In genomic region chr6:134521116-134521501, GRCh38 we compare ENCODE assay signal across 18 cellular contexts.
A peak's percentile ranks its signal among the peaks of the same experiment; 100 is the strongest.
DNase-seq lines count a peak whose midpoint lies in the region; ATAC-seq and TF ChIP-seq lines count a peak whose summit lies in the region.
"Had no signal": no experiment of that assay in that cellular context is flagged by ENCODE, and none has a peak within 500 bp of the region (broad histone marks: within the 10 kb centered on the region; RNA-seq: fewer than 3 reads in every experiment).

No MANE protein-coding gene starts in this region.

- POLR2A ChIA-PET in activated CD4-positive, alpha-beta T cell treated with anti-CD3 and anti-CD28 coated beads for 36 hours (lab: Charles Lee): no interaction called here

- H3K4me3 ChIP-seq in dorsolateral prefrontal cortex (peak overlapping the region in 2 of 59 donors; percentile 1 to 30), skin epidermis (no peak overlapping the region)
- H3K4me3 ChIP-seq: cardiac muscle cell had no signal

- H3K27ac ChIP-seq in dorsolateral prefrontal cortex (peak overlapping the region in 32 of 59 donors; percentile 0 to 72 (median 38)), skin epidermis (peak overlapping the region in 13 of 21 experiments; percentile 41 to 77 (median 54))
- H3K27ac ChIP-seq: cardiac muscle cell had no signal

- H3K36me3 Mint-ChIP-seq in activated CD4-positive, alpha-beta T cell treated with anti-CD3 and anti-CD28 coated beads for 36 hours (ENCODE audit: low read depth): no peaks in the 10 kb centered on the region
- peaks cover 3% of the 10 kb centered on the region for H3K36me3 Mint-ChIP-seq in type B pancreatic cell

- no peaks in the 10 kb centered on the region for H3K9me3 Mint-ChIP-seq in activated CD4-positive, alpha-beta T cell treated with anti-CD3 and anti-CD28 coated beads for 36 hours (ENCODE audit: low read depth)
- H3K9me3 Mint-ChIP-seq in type B pancreatic cell: peaks cover 4% of the 10 kb centered on the region

- no peaks in the 10 kb centered on the region for H3K27me3 ChIP-seq in dorsolateral prefrontal cortex
- H3K27me3 ChIP-seq: cardiac muscle cell had no signal

- no peak overlapping the region for H3K4me3 Mint-ChIP-seq in activated CD4-positive, alpha-beta T cell treated with anti-CD3 and anti-CD28 coated beads for 36 hours
- no peak overlapping the region for H3K4me3 Mint-ChIP-seq in type B pancreatic cell

- H3K27me3 Mint-ChIP-seq in activated CD4-positive, alpha-beta T cell treated with anti-CD3 and anti-CD28 coated beads for 36 hours: no peaks in the 10 kb centered on the region
- peaks cover 13% of the 10 kb centered on the region for H3K27me3 Mint-ChIP-seq in type B pancreatic cell

- intact Hi-C loops in activated CD4-positive, alpha-beta T cell treated with anti-CD3 and anti-CD28 coated beads for 36 hours (cut with DNase I, micrococcal nuclease): loop anchor here in 1 of 2 experiments (10.0 kb wide), 1 partner anchor 114 kb away; no protein-coding TSS in a partner anchor
- intact Hi-C loops in dorsolateral prefrontal cortex (cut with DNase I): no loop called here

- CTCF ChIA-PET in activated CD4-positive, alpha-beta T cell treated with anti-CD3 and anti-CD28 coated beads for 36 hours (lab: Charles Lee): interaction anchor here (0.9 kb wide), 1 partner anchor 18 kb away, joined by 3 read pairs; no protein-coding TSS in a partner anchor

- H3K4me1 Mint-ChIP-seq in activated CD4-positive, alpha-beta T cell treated with anti-CD3 and anti-CD28 coated beads for 36 hours: peaks cover 33% of the 10 kb centered on the region
- peaks cover 39% of the 10 kb centered on the region for H3K4me1 Mint-ChIP-seq in type B pancreatic cell (ENCODE audit: unreplicated experiment)

- TF ChIP-seq CTCF in dorsolateral prefrontal cortex (IDR thresholded peaks at IDR 0.05 in 54 of 56, conservative IDR thresholded peaks at IDR 0.05 in 2 of 56; ENCODE audit: low read depth in 1 of 56, partially characterized antibody in 56 of 56) (no peak), type B pancreatic cell (conservative IDR thresholded peaks at IDR 0.05) (no peak)

- DNase-seq in activated CD4-positive, alpha-beta T cell treated with anti-CD3 and anti-CD28 coated beads for 36 hours: no peak
- DNase-seq in activated CD4-positive, alpha-beta T cell treated with anti-CD3 and anti-CD28 coated beads for 1 hour: no peak
- DNase-seq in NCI-H2107 (lab: John Stamatoyannopoulos, UW) (peak; percentile 8), dorsolateral prefrontal cortex (no peak), SK-N-DZ (ENCODE audit: low spot score) (no peak), type B pancreatic cell (ENCODE audit: extremely low spot score, unreplicated experiment) (no peak)
- DNase-seq: activated naive CD4-positive, alpha-beta T cell; DND-41; effector memory CD4-positive, alpha-beta T cell; foreskin fibroblast; KG1; NK-92 treated with Interleukin-12 subunit alpha and Interleukin-12 subunit beta, amount 100 ng/mL, for 24 hours; occipital lobe; SIG-M5; stimulated activated naive CD8-positive, alpha-beta T cell treated with anti-CD3 and anti-CD28 coated beads, Interleukin-15, Interleukin-2, amounts not matched to agents 100 U/mL and 50 U/mL, for 24 hours had no signal

- no peak for ATAC-seq in activated CD4-positive, alpha-beta T cell treated with anti-CD3 and anti-CD28 coated beads for 36 hours
- no peak for ATAC-seq in GM18907 (IDR thresholded peaks at IDR 0.05; ENCODE audit: unreplicated experiment)

- H3K27ac Mint-ChIP-seq in activated CD4-positive, alpha-beta T cell treated with anti-CD3 and anti-CD28 coated beads for 36 hours: peak overlapping the region; percentile 59
- no peak overlapping the region for H3K27ac Mint-ChIP-seq in type B pancreatic cell
